ENCODE assay signal across 18 cellular contexts in the genomic region with DNA sequence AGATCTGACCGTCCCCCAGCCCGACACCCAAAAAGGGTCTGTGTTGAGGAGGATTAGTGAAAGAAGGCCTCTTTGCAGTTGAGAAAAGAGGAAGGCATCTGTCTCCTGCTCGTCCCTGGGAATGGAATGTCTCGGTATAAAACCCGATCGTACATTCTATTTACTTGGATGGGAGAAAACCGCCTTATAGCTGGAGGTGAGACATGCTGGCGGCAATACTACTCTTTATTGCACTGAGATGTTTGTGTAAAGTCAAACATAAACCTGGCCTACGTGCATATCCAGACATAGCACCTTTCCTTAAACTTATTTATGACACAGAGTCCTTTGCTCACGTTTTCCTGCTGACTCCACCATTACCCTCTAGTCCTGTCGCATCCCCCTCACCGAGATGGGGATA. TPM values are rescaled to one million over a fixed set of nuclear protein-coding genes. Genes with fewer than 3 reads are reported as not detected.
"Had no signal": no experiment of that assay in that cellular context is flagged by ENCODE, and none has a peak within 500 bp of the region (broad histone marks: within the 10 kb centered on the region; RNA-seq: fewer than 3 reads in every experiment).

No MANE protein-coding gene starts in this region.

- ATAC-seq: esophagus mucosa, left lung, sciatic nerve, SK-N-SH treated with all-trans-retinoic acid at 6 μM for 48 hours had no signal

- H3K9me3 Mint-ChIP-seq: activated CD4-positive, alpha-beta T cell treated with anti-CD3 and anti-CD28 coated beads, Interleukin-2, amount 10 ng/mL, durations not matched to agents 24 days and 14 days; naive B cell had no signal

- DNase-seq: activated CD4-positive, alpha-beta T cell treated with anti-CD3 and anti-CD28 coated beads, Interleukin-2, amount 10 ng/mL, durations not matched to agents 24 days and 14 days; activated CD4-positive, CD25-positive, alpha-beta regulatory T cell; activated CD8-positive, alpha-beta memory T cell treated with anti-CD3 and anti-CD28 coated beads, Interleukin-2, amount 50 U/mL, for 48 hours; activated naive CD4-positive, alpha-beta T cell treated with Interleukin-2 at 50 U/mL for 16 hours; hippocampal formation; left lung; mammary epithelial cell; naive B cell; stomach; T-helper 1 cell; testis had no signal

- FAIRE-seq: bronchial epithelial cell, endometrium, keratinocyte had no signal

- H3K4me3 Mint-ChIP-seq: activated CD4-positive, alpha-beta T cell treated with anti-CD3 and anti-CD28 coated beads, Interleukin-2, amount 10 ng/mL, durations not matched to agents 24 days and 14 days had no signal

- H3K4me3 ChIP-seq: ascending aorta, left lung, stomach, testis had no signal

- H3K4me1 ChIP-seq: testis had no signal

- H3K27ac Mint-ChIP-seq: activated CD4-positive, alpha-beta T cell treated with anti-CD3 and anti-CD28 coated beads, Interleukin-2, amount 10 ng/mL, durations not matched to agents 24 days and 14 days had no signal

- H3K9me3 ChIP-seq: ascending aorta, left lung, stomach, testis had no signal

- H3K27me3 ChIP-seq: ascending aorta, left lung, stomach, testis had no signal

- H3K27ac ChIP-seq: ascending aorta, left lung, stomach, testis had no signal

- H3K27me3 Mint-ChIP-seq: activated CD4-positive, alpha-beta T cell treated with anti-CD3 and anti-CD28 coated beads, Interleukin-2, amount 10 ng/mL, durations not matched to agents 24 days and 14 days; naive B cell had no signal

RNA-seq across cellular contexts. Expression of a gene that starts 16.2 kb away (rescaled TPM):
- total RNA-seq: activated CD4-positive, alpha-beta T cell treated with anti-CD3 and anti-CD28 coated beads, Interleukin-2, amount 10 ng/mL, durations not matched to agents 24 days and 14 days; ascending aorta; esophagus mucosa; mammary epithelial cell had no signal
